In the genomic region with DNA sequence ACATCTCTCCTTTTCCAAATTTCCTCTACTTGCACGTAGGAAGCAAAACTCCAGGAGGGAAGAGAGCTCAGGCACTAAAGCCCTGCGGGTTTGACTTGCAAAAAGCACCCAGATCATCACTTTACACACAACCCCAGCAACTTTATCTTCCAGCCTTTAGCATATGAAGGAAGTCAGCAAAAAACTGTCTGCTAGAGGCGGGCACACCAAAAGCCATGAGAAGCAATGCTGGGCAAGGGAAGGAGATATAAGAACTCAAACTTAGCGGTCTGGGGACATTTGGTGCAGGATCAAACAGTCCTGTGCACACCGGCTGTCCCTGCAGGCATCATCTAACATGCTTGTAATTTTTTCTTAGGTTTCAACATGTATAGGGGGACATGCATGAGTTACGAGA, we compare ENCODE assay signal across 14 cellular contexts.
DNase-seq lines count a peak whose midpoint lies in the region; ATAC-seq, FAIRE-seq and TF ChIP-seq lines count a peak whose summit lies in the region.
"Had no signal": no experiment of that assay in that cellular context is flagged by ENCODE, and none has a peak within 500 bp of the region (broad histone marks: within the 10 kb centered on the region; RNA-seq: fewer than 3 reads in every experiment).

No MANE protein-coding gene starts in this region.

- TF ChIP-seq CTCF in OCI-LY1 (IDR thresholded peaks at IDR 0.05; ENCODE audit: low read length) (no peak), D721Med (IDR thresholded peaks at IDR 0.05; ENCODE audit: insufficient read depth, missing control alignments) (no peak)

- FAIRE-seq in D721Med (lab: Jason Lieb, UNC) = no peak

- H3K27ac ChIP-seq in OCI-LY1 (ENCODE audit: low read depth, low read length, poor library complexity, severe bottlenecking) = peak overlapping the region; percentile 32
- H3K27ac ChIP-seq in caudate nucleus (ENCODE audit: low read depth, low read length) = no peak overlapping the region
- H3K27ac ChIP-seq: Peyer's patch had no signal

- H3K27me3 ChIP-seq in OCI-LY1 (ENCODE audit: insufficient read depth, low read length) = no peaks in the 10 kb centered on the region
- H3K27me3 ChIP-seq: MG63, Peyer's patch had no signal

- H3K27me3 Mint-ChIP-seq in activated naive CD8-positive, alpha-beta T cell treated with anti-CD3 and anti-CD28 coated beads, Interleukin-2, amount 10 ng/mL, durations not matched to agents 7 days and 5 days = peaks cover 10% of the 10 kb centered on the region
- H3K27me3 Mint-ChIP-seq in activated naive CD8-positive, alpha-beta T cell treated with anti-CD3 and anti-CD28 coated beads, Interleukin-2, amount 50 U/mL, for 24 hours = no peaks in the 10 kb centered on the region
- H3K27me3 Mint-ChIP-seq in naive thymus-derived CD8-positive, alpha-beta T cell = peaks cover 0 to 2% (median 0%) of the 10 kb centered on the region in 5 donors

- DNase-seq in activated naive CD8-positive, alpha-beta T cell treated with anti-CD3 and anti-CD28 coated beads, Interleukin-2, amount 10 ng/mL, durations not matched to agents 7 days and 5 days = peak; percentile 20
- no peak for DNase-seq in activated naive CD8-positive, alpha-beta T cell treated with anti-CD3 and anti-CD28 coated beads, Interleukin-2, amount 50 U/mL, for 24 hours
- no peak for DNase-seq in naive thymus-derived CD8-positive, alpha-beta T cell
- DNase-seq in T-helper 2 cell (no peak), D721Med (ENCODE audit: insufficient read length, low spot score) (no peak), caudate nucleus (lab: John Stamatoyannopoulos, UW) (no peak)
- DNase-seq: COR-L47, MG63, NCI-H1694 treated with DMSO at 0.1 percent for 48 hours, NCI-H446, SHP77 treated with DMSO at 0.1 percent for 48 hours had no signal

- no peak for ATAC-seq in activated naive CD8-positive, alpha-beta T cell treated with anti-CD3 and anti-CD28 coated beads, Interleukin-2, amount 10 ng/mL, durations not matched to agents 7 days and 5 days (ENCODE audit: low read depth)
- no peak for ATAC-seq in activated naive CD8-positive, alpha-beta T cell treated with anti-CD3 and anti-CD28 coated beads, Interleukin-2, amount 50 U/mL, for 24 hours
- ATAC-seq in naive thymus-derived CD8-positive, alpha-beta T cell = no peak

- peaks cover 4% of the 10 kb centered on the region; the same call in 1 of the 2 replicates for H3F3A ChIP-seq in OCI-LY1 (ENCODE audit: insufficient read depth, low read length)

- H3K4me1 ChIP-seq in OCI-LY1 (ENCODE audit: insufficient read depth, low read length, severe bottlenecking) = peaks cover 52% of the 10 kb centered on the region
- H3K4me1 ChIP-seq: HAP-1 had no signal

- H3K9me3 ChIP-seq in OCI-LY1 (ENCODE audit: low read length) = no peaks in the 10 kb centered on the region
- H3K9me3 ChIP-seq: HAP-1, MG63, Peyer's patch had no signal

- no peak overlapping the region for H3K4me2 ChIP-seq in OCI-LY1 (ENCODE audit: low read length)

- H3K36me3 ChIP-seq in OCI-LY1 (ENCODE audit: insufficient read depth, low read length) = no peaks in the 10 kb centered on the region
- H3K36me3 ChIP-seq: HAP-1, MG63, Peyer's patch had no signal

- H3K9me3 Mint-ChIP-seq in activated naive CD8-positive, alpha-beta T cell treated with anti-CD3 and anti-CD28 coated beads, Interleukin-2, amount 10 ng/mL, durations not matched to agents 7 days and 5 days = no peaks in the 10 kb centered on the region
- H3K9me3 Mint-ChIP-seq in activated naive CD8-positive, alpha-beta T cell treated with anti-CD3 and anti-CD28 coated beads, Interleukin-2, amount 50 U/mL, for 24 hours = no peaks in the 10 kb centered on the region
- no peaks in the 10 kb centered on the region for H3K9me3 Mint-ChIP-seq in naive thymus-derived CD8-positive, alpha-beta T cell

- POLR2A ChIA-PET in activated naive CD8-positive, alpha-beta T cell treated with anti-CD3 and anti-CD28 coated beads, Interleukin-2, amount 10 ng/mL, durations not matched to agents 7 days and 5 days (lab: Charles Lee) = no interaction called here
- POLR2A ChIA-PET in naive thymus-derived CD8-positive, alpha-beta T cell (lab: Charles Lee) = no interaction called here

- H3K36me3 Mint-ChIP-seq in activated naive CD8-positive, alpha-beta T cell treated with anti-CD3 and anti-CD28 coated beads, Interleukin-2, amount 10 ng/mL, durations not matched to agents 7 days and 5 days = no peaks in the 10 kb centered on the region
- H3K36me3 Mint-ChIP-seq in activated naive CD8-positive, alpha-beta T cell treated with anti-CD3 and anti-CD28 coated beads, Interleukin-2, amount 50 U/mL, for 24 hours (ENCODE audit: low read depth) = peaks cover 1% of the 10 kb centered on the region
- H3K36me3 Mint-ChIP-seq in naive thymus-derived CD8-positive, alpha-beta T cell = no peaks in the 10 kb centered on the region

- no peak overlapping the region for H3K9ac ChIP-seq in OCI-LY1 (ENCODE audit: low read length)

- no peaks in the 10 kb centered on the region for H3K9me2 ChIP-seq in OCI-LY1 (ENCODE audit: low read depth, low read length)

- peaks cover 52% of the 10 kb centered on the region for H3K4me1 Mint-ChIP-seq in activated naive CD8-positive, alpha-beta T cell treated with anti-CD3 and anti-CD28 coated beads, Interleukin-2, amount 10 ng/mL, durations not matched to agents 7 days and 5 days
- H3K4me1 Mint-ChIP-seq in activated naive CD8-positive, alpha-beta T cell treated with anti-CD3 and anti-CD28 coated beads, Interleukin-2, amount 50 U/mL, for 24 hours = peaks cover 61% of the 10 kb centered on the region
- peaks cover 32 to 81% (median 75%) of the 10 kb centered on the region in 4 donors for H3K4me1 Mint-ChIP-seq in naive thymus-derived CD8-positive, alpha-beta T cell

- no peak overlapping the region for H2AFZ ChIP-seq in OCI-LY1 (ENCODE audit: low read length)

- no peaks in the 10 kb centered on the region for H3K79me2 ChIP-seq in OCI-LY1 (ENCODE audit: insufficient read depth, low read length)

- no peak overlapping the region for H3K4me3 Mint-ChIP-seq in activated naive CD8-positive, alpha-beta T cell treated with anti-CD3 and anti-CD28 coated beads, Interleukin-2, amount 10 ng/mL, durations not matched to agents 7 days and 5 days
- H3K4me3 Mint-ChIP-seq in activated naive CD8-positive, alpha-beta T cell treated with anti-CD3 and anti-CD28 coated beads, Interleukin-2, amount 50 U/mL, for 24 hours = no peak overlapping the region
- H3K4me3 Mint-ChIP-seq in naive thymus-derived CD8-positive, alpha-beta T cell = peak overlapping the region in 5 of 10 donors; percentile 10 to 37 (median 23)

- H4K20me1 ChIP-seq in OCI-LY1 (ENCODE audit: insufficient read depth, low read length) = no peaks in the 10 kb centered on the region

- H3K4me3 ChIP-seq in OCI-LY1 (ENCODE audit: low read depth, low read length, poor library complexity, severe bottlenecking) = no peak overlapping the region
- H3K4me3 ChIP-seq: HAP-1, MG63, Peyer's patch had no signal

- no peak overlapping the region for H3K27ac Mint-ChIP-seq in activated naive CD8-positive, alpha-beta T cell treated with anti-CD3 and anti-CD28 coated beads, Interleukin-2, amount 10 ng/mL, durations not matched to agents 7 days and 5 days
- H3K27ac Mint-ChIP-seq in activated naive CD8-positive, alpha-beta T cell treated with anti-CD3 and anti-CD28 coated beads, Interleukin-2, amount 50 U/mL, for 24 hours = no peak overlapping the region
- peak overlapping the region; percentile 1 to 100 (median 84) for H3K27ac Mint-ChIP-seq in naive thymus-derived CD8-positive, alpha-beta T cell

Comparison
In these comparisons a context has a peak if more than half of its experiments do, and no peak if none do; other contexts are left out.
1. H3K27ac Mint-ChIP-seq: peak in naive thymus-derived CD8-positive, alpha-beta T cell (10 of 10); none in activated naive CD8-positive, alpha-beta T cell treated with anti-CD3 and anti-CD28 coated beads, Interleukin-2, amount 10 ng/mL, durations not matched to agents 7 days and 5 days (single experiment) and activated naive CD8-positive, alpha-beta T cell treated with anti-CD3 and anti-CD28 coated beads, Interleukin-2, amount 50 U/mL, for 24 hours (single experiment).